ENCODE assay signal across 1 cellular context in genomic region chr7:143382791-143383641, GRCh38.
TF ChIP-seq lines count a peak whose summit lies in the region.

No MANE protein-coding gene starts in this region.

TF ChIP-seq in WTC11, 78 proteins besides CTCF, POLR2A, EP300 and RAD21 (continued from another document):
- TF ChIP-seq AR (CRISPR knock-in tag; IDR thresholded peaks at IDR 0.05) (0 out of 2 replicates have a peak, but pooled peaks have one; percentile 35), NR2C2 (CRISPR knock-in tag; IDR thresholded peaks at IDR 0.05) (no peak), ZNF317 (CRISPR knock-in tag; IDR thresholded peaks at IDR 0.05; ENCODE audit: borderline replicate concordance, low read depth) (no peak), HMGA2 (CRISPR knock-in tag; IDR thresholded peaks at IDR 0.05) (no peak)
